1 cellular context compared by ENCODE assay signal in genomic region chr2:189557373-189557772, GRCh38.
A peak's percentile ranks its signal among the peaks of the same experiment; 100 is the strongest.
TF ChIP-seq lines count a peak whose summit lies in the region.

No MANE protein-coding gene starts in this region.

TF ChIP-seq in HepG2, 621 proteins besides CTCF, POLR2A, EP300 and RAD21 (continued from another document):
- no peak for TF ChIP-seq AFF4 (CRISPR knock-in tag; IDR thresholded peaks at IDR 0.05)
- no peak for TF ChIP-seq DRAP1 (CRISPR knock-in tag; IDR thresholded peaks at IDR 0.05)
- TF ChIP-seq ZNF274 (CRISPR knock-in tag; IDR thresholded peaks at IDR 0.05), result no peak
- TF ChIP-seq SRSF4 (IDR thresholded peaks at IDR 0.05; ENCODE audit: low read depth, low read length, poor library complexity, severe bottlenecking), result no peak
- TF ChIP-seq PLRG1 (conservative IDR thresholded peaks at IDR 0.05), result no peak
- no peak for TF ChIP-seq PLSCR1 (CRISPR knock-in tag; IDR thresholded peaks at IDR 0.05; ENCODE audit: borderline replicate concordance)
- TF ChIP-seq FOXJ3 (CRISPR knock-in tag; IDR thresholded peaks at IDR 0.05; ENCODE audit: borderline replicate concordance), result no peak
- no peak for TF ChIP-seq ZBTB20 (CRISPR knock-in tag; IDR thresholded peaks at IDR 0.05; ENCODE audit: borderline replicate concordance, low read depth)
- TF ChIP-seq ZNF263 (CRISPR knock-in tag; IDR thresholded peaks at IDR 0.05), result no peak
- no peak for TF ChIP-seq IKZF5 (CRISPR knock-in tag; IDR thresholded peaks at IDR 0.05)
- peak; percentile 22; the same call in 1 of the 2 replicates for TF ChIP-seq SAP130 (CRISPR knock-in tag; IDR thresholded peaks at IDR 0.05; ENCODE audit: low read depth)
- TF ChIP-seq HMGXB4 (CRISPR knock-in tag; IDR thresholded peaks at IDR 0.05; ENCODE audit: borderline replicate concordance in 1 of 2, low read depth in 1 of 2), result no peak
- no peak for TF ChIP-seq SNAPC5 (CRISPR knock-in tag; IDR thresholded peaks at IDR 0.05; ENCODE audit: borderline replicate concordance)
- TF ChIP-seq ZSCAN31 (CRISPR knock-in tag; IDR thresholded peaks at IDR 0.05; ENCODE audit: low read depth), result no peak
- no peak for TF ChIP-seq IRF2 (CRISPR knock-in tag; IDR thresholded peaks at IDR 0.05)
- 0 out of 2 replicates have a peak, but pooled peaks have one; percentile 13 for TF ChIP-seq HOMEZ (CRISPR knock-in tag; IDR thresholded peaks at IDR 0.05; ENCODE audit: low read depth)
- TF ChIP-seq PCBP2 (optimal IDR thresholded peaks at IDR 0.05; ENCODE audit: low read depth, low read length, poor library complexity, severe bottlenecking), result no peak
- TF ChIP-seq ZFP36L2 (CRISPR knock-in tag; IDR thresholded peaks at IDR 0.05), result no peak
- TF ChIP-seq NKX3-1 (CRISPR knock-in tag; IDR thresholded peaks at IDR 0.05), result no peak
- TF ChIP-seq SNRNP70 (IDR thresholded peaks at IDR 0.05; ENCODE audit: low read depth, low read length), result no peak
- no peak for TF ChIP-seq PHF20 (CRISPR knock-in tag; IDR thresholded peaks at IDR 0.05)
- no peak for TF ChIP-seq ZNF24 (IDR thresholded peaks at IDR 0.05)
- TF ChIP-seq FOXP1 (IDR thresholded peaks at IDR 0.05), result no peak
- TF ChIP-seq FOXP1 (CRISPR knock-in tag; IDR thresholded peaks at IDR 0.05), result no peak
- no peak for TF ChIP-seq FOXO4 (CRISPR knock-in tag; conservative IDR thresholded peaks at IDR 0.05)
- no peak for TF ChIP-seq KLF13 (CRISPR knock-in tag; IDR thresholded peaks at IDR 0.05)
- TF ChIP-seq ZNF839 (CRISPR knock-in tag; IDR thresholded peaks at IDR 0.05; ENCODE audit: borderline replicate concordance), result no peak
- TF ChIP-seq ZGPAT (CRISPR knock-in tag; IDR thresholded peaks at IDR 0.05), result no peak
- TF ChIP-seq CCAR2 (optimal IDR thresholded peaks at IDR 0.05; ENCODE audit: low read depth, low read length), result no peak
- TF ChIP-seq MXD1 (CRISPR knock-in tag; IDR thresholded peaks at IDR 0.05), result no peak
- peak; percentile 45 for TF ChIP-seq HNF4A (CRISPR knock-in tag; IDR thresholded peaks at IDR 0.05)
- no peak for TF ChIP-seq ZNF337 (CRISPR knock-in tag; IDR thresholded peaks at IDR 0.05; ENCODE audit: borderline replicate concordance, low read depth)
- peak; percentile 75; the same call in 1 of the 2 replicates for TF ChIP-seq SRF (IDR thresholded peaks at IDR 0.05; ENCODE audit: low read depth, low read length)
- no peak for TF ChIP-seq CREB1 (IDR thresholded peaks at IDR 0.05)
- TF ChIP-seq CREB1 (CRISPR knock-in tag; IDR thresholded peaks at IDR 0.05), result 0 out of 2 replicates have a peak, but pooled peaks have one; percentile 9
- 0 out of 2 replicates have a peak, but pooled peaks have one; percentile 16 for TF ChIP-seq EHMT2 (IDR thresholded peaks at IDR 0.05; ENCODE audit: borderline replicate concordance, low read depth, low read length)
- TF ChIP-seq GATAD2A (CRISPR knock-in tag; IDR thresholded peaks at IDR 0.05), result peak; percentile 43; the same call in 1 of the 2 replicates
